1 cellular context compared by ENCODE assay signal in genomic region chr16:70724146-70725023, GRCh38.
TF ChIP-seq lines count a peak whose summit lies in the region.

No MANE protein-coding gene starts in this region.

TF ChIP-seq in HepG2, 621 proteins besides CTCF, POLR2A, EP300 and RAD21 (continued from another document):
- TF ChIP-seq, protein P1, sequence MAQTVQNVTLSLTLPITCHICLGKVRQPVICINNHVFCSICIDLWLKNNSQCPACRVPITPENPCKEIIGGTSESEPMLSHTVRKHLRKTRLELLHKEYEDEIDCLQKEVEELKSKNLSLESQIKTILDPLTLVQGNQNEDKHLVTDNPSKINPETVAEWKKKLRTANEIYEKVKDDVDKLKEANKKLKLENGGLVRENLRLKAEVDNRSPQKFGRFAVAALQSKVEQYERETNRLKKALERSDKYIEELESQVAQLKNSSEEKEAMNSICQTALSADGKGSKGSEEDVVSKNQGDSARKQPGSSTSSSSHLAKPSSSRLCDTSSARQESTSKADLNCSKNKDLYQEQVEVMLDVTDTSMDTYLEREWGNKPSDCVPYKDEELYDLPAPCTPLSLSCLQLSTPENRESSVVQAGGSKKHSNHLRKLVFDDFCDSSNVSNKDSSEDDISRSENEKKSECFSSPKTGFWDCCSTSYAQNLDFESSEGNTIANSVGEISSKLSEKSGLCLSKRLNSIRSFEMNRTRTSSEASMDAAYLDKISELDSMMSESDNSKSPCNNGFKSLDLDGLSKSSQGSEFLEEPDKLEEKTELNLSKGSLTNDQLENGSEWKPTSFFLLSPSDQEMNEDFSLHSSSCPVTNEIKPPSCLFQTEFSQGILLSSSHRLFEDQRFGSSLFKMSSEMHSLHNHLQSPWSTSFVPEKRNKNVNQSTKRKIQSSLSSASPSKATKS (CRISPR knock-in tag; IDR thresholded peaks at IDR 0.05), result no peak
- peak; percentile 19; the same call in 1 of the 2 replicates for TF ChIP-seq CSRNP1 (CRISPR knock-in tag; IDR thresholded peaks at IDR 0.05)
- no peak for TF ChIP-seq THYN1 (CRISPR knock-in tag; IDR thresholded peaks at IDR 0.05; ENCODE audit: borderline replicate concordance, low read depth)
- TF ChIP-seq TBP (CRISPR knock-in tag; IDR thresholded peaks at IDR 0.05), result no peak
